Comparison of ENCODE assay signal across 10 cellular contexts in the genomic region with DNA sequence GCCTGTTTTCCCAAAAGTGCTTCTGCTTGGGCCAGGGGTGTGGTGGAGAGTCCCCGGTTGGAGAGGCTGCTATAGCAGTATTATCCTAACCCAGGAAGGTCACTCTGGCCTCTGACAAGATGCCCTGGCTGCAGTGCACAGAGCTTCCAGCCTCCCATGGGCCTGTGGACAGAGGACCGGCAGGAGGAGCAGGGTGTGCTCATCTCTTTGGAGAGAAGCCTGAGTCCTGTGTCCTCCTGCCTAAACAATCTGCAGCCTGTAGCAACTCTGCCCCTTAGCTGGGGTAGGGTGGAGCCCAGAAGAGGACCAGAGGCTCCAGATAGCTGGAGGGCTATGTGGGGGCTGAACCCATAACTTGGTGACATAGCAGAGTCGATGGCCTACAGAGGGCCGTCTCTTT.
DNase-seq lines count a peak whose midpoint lies in the region; ATAC-seq and TF ChIP-seq lines count a peak whose summit lies in the region.
"Had no signal": no experiment of that assay in that cellular context is flagged by ENCODE, and none has a peak within 500 bp of the region (broad histone marks: within the 10 kb centered on the region; RNA-seq: fewer than 3 reads in every experiment).

No MANE protein-coding gene starts in this region.

- ATAC-seq in heart left ventricle, result peak in 3 of 4 donors; percentile 7 to 28 (median 16)
- ATAC-seq in HG02938 (IDR thresholded peaks at IDR 0.05; ENCODE audit: unreplicated experiment), result no peak

- H3K27ac Mint-ChIP-seq in activated T-helper 1 cell treated with anti-CD3 and anti-CD28 coated beads, Interleukin-12 subunit alpha, Interleukin-12 subunit beta, Interleukin-2, Interleukin-4 antibody, amounts not matched to agents 30 ng/mL and 10 ng/mL and 1 ng/mL, durations not matched to agents 14 hours and 24 hours and 36 hours, result peak overlapping the region; percentile 92

- peaks cover 12 to 91% (median 71%) of the 10 kb centered on the region in 12 donors for H3K4me1 ChIP-seq in heart left ventricle
- peaks cover 36 to 95% (median 77%) of the 10 kb centered on the region in 6 donors for H3K4me1 ChIP-seq in spleen

- H3K27ac ChIP-seq in heart left ventricle (peak overlapping the region in 11 of 12 donors; percentile 40 to 85 (median 72)), spleen (peak overlapping the region in 7 of 8 donors; percentile 15 to 83 (median 71))

- in situ Hi-C loops in G401 (cut with HindIII; ENCODE audit: low sequenced_read_pairs), result no loop called here

- 27 to 46% (median 34%) methylated on average over 3 to 4 of the region's 4 CpGs for WGBS in heart left ventricle, 4 donors
- WGBS in spleen, 5 donors, result 71 to 80% (median 74%) methylated on average over 4 of the region's 4 CpGs

- no peaks in the 10 kb centered on the region for H3K27me3 ChIP-seq in heart left ventricle
- H3K27me3 ChIP-seq in spleen (replicated peaks in 1 of 7), result no peaks in the 10 kb centered on the region

- no peaks in the 10 kb centered on the region for H3K27me3 Mint-ChIP-seq in activated T-helper 1 cell treated with anti-CD3 and anti-CD28 coated beads, Interleukin-12 subunit alpha, Interleukin-12 subunit beta, Interleukin-2, Interleukin-4 antibody, amounts not matched to agents 30 ng/mL and 10 ng/mL and 1 ng/mL, durations not matched to agents 14 hours and 24 hours and 36 hours (ENCODE audit: insufficient read depth)

- H3K36me3 ChIP-seq in heart left ventricle, result no peaks in the 10 kb centered on the region
- no peaks in the 10 kb centered on the region for H3K36me3 ChIP-seq in spleen

- intact Hi-C loops in activated T-helper 1 cell treated with anti-CD3 and anti-CD28 coated beads, Interleukin-12 subunit alpha, Interleukin-12 subunit beta, Interleukin-2, Interleukin-4 antibody, amounts not matched to agents 30 ng/mL and 10 ng/mL and 1 ng/mL, durations not matched to agents 14 hours and 24 hours and 36 hours (cut with micrococcal nuclease), result no loop called here
- intact Hi-C loops in heart left ventricle (cut with DNase I), result no loop called here
- intact Hi-C loops in spleen (cut with DNase I; ENCODE audit: low total_unique reads), result no loop called here

- H3K9me3 ChIP-seq in heart left ventricle (no peaks in the 10 kb centered on the region), spleen (no peaks in the 10 kb centered on the region)

- TF ChIP-seq CTCF in heart left ventricle (IDR thresholded peaks at IDR 0.05), result no peak
- no peak for TF ChIP-seq CTCF in spleen (IDR thresholded peaks at IDR 0.05 in 8 of 11, conservative IDR thresholded peaks at IDR 0.05 in 3 of 11)

- DNase-seq in G401 (ENCODE audit: low spot score) (peak; percentile 67), heart left ventricle (no peak), spleen (no peak), MV-4-11 (lab: John Stamatoyannopoulos, UW) (no peak), NCI-H1436 (lab: John Stamatoyannopoulos, UW) (no peak), inferior parietal cortex (ENCODE audit: extremely low spot score) (no peak)
- DNase-seq in activated T-helper 1 cell treated with anti-CD3 and anti-CD28 coated beads, Interleukin-12 subunit alpha, Interleukin-12 subunit beta, Interleukin-2, Interleukin-4 antibody, amounts not matched to agents 30 ng/mL and 10 ng/mL and 1 ng/mL, durations not matched to agents 14 hours and 24 hours and 36 hours (ENCODE audit: low spot score), result no peak
- DNase-seq: DMS79, NCI-H1105 had no signal

- peaks cover 76% of the 10 kb centered on the region for H3K4me1 Mint-ChIP-seq in activated T-helper 1 cell treated with anti-CD3 and anti-CD28 coated beads, Interleukin-12 subunit alpha, Interleukin-12 subunit beta, Interleukin-2, Interleukin-4 antibody, amounts not matched to agents 30 ng/mL and 10 ng/mL and 1 ng/mL, durations not matched to agents 14 hours and 24 hours and 36 hours (ENCODE audit: low read depth)

- H3K36me3 Mint-ChIP-seq in activated T-helper 1 cell treated with anti-CD3 and anti-CD28 coated beads, Interleukin-12 subunit alpha, Interleukin-12 subunit beta, Interleukin-2, Interleukin-4 antibody, amounts not matched to agents 30 ng/mL and 10 ng/mL and 1 ng/mL, durations not matched to agents 14 hours and 24 hours and 36 hours (ENCODE audit: low read depth), result peaks cover 4% of the 10 kb centered on the region

- no peak for TF ChIP-seq POLR2A in heart left ventricle (IDR thresholded peaks at IDR 0.05)
- no peak for TF ChIP-seq POLR2A in spleen (IDR thresholded peaks at IDR 0.05)

- H3K4me3 ChIP-seq in heart left ventricle (no peak overlapping the region), spleen (no peak overlapping the region)

- H3K4me3 Mint-ChIP-seq in activated T-helper 1 cell treated with anti-CD3 and anti-CD28 coated beads, Interleukin-12 subunit alpha, Interleukin-12 subunit beta, Interleukin-2, Interleukin-4 antibody, amounts not matched to agents 30 ng/mL and 10 ng/mL and 1 ng/mL, durations not matched to agents 14 hours and 24 hours and 36 hours, result no peak overlapping the region

- H3K9me3 Mint-ChIP-seq in activated T-helper 1 cell treated with anti-CD3 and anti-CD28 coated beads, Interleukin-12 subunit alpha, Interleukin-12 subunit beta, Interleukin-2, Interleukin-4 antibody, amounts not matched to agents 30 ng/mL and 10 ng/mL and 1 ng/mL, durations not matched to agents 14 hours and 24 hours and 36 hours, result no peaks in the 10 kb centered on the region
